Comparison of ENCODE assay signal across 25 cellular contexts in the genomic region with DNA sequence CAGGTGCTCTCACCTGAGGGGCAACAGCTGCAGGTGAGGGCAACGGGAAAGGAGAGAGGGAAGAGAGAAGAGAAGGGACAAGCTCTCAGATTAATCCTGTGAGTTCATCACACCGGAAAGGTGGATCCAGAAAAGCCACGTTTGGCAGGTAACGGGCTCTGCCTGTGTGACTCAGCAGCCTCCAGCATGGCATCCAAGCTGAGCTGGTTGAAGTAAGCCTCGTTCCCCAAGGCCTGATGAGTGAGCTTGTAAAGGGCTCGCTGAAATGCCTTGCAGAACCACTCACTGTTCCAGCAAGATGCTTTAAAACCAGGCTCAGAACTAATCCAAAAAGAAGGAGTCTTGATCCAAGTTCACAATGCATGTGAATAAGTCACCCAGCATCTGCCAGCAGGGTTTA.
"Had no signal": no experiment of that assay in that cellular context is flagged by ENCODE, and none has a peak within 500 bp of the region (broad histone marks: within the 10 kb centered on the region; RNA-seq: fewer than 3 reads in every experiment).

No MANE protein-coding gene starts in this region.

- H3K36me3 ChIP-seq: pancreas, prostate gland, spleen, stomach, thoracic aorta, transverse colon had no signal

- DNase-seq: central memory CD4-positive, alpha-beta T cell; effector CD4-positive, alpha-beta T cell; endodermal cell; foreskin melanocyte; head of caudate nucleus; midbrain; naive B cell; occipital lobe; pancreas; retina; spleen; stimulated activated CD4-positive, alpha-beta T cell treated with anti-CD3 and anti-CD28 coated beads, Interleukin-15, amount 100 ng/mL, for 24 hours; stimulated activated CD4-positive, alpha-beta T cell treated with anti-CD3 and anti-CD28 coated beads, Interleukin-1b, Interleukin-23, amount 100 ng/mL, for 48 hours; stimulated activated naive CD4-positive, alpha-beta T cell; stomach; substantia nigra; transverse colon had no signal

- H3K9me3 Mint-ChIP-seq: endodermal cell, memory B cell, naive B cell, nephron had no signal

- H3K9me3 ChIP-seq: pancreas, prostate gland, spleen, stomach, thoracic aorta, transverse colon had no signal

- H3K4me1 Mint-ChIP-seq: memory B cell, naive B cell had no signal

- H3K27ac ChIP-seq: coronary artery, hepatocyte, pancreas, prostate gland, spleen, stomach, thoracic aorta, transverse colon had no signal

- H3K36me3 Mint-ChIP-seq: memory B cell, naive B cell had no signal

- H3K27me3 ChIP-seq: hepatocyte, pancreas, stomach, transverse colon had no signal

- H3K79me2 ChIP-seq: hepatocyte had no signal

- H3K27ac Mint-ChIP-seq: endodermal cell, memory B cell, naive B cell, nephron had no signal

- H3K4me3 ChIP-seq: coronary artery, hepatocyte, pancreas, prostate gland, spleen, stomach, thoracic aorta, transverse colon had no signal

- H3K27me3 Mint-ChIP-seq: memory B cell, naive B cell had no signal

- H2AFZ ChIP-seq: hepatocyte had no signal

- H3K4me1 ChIP-seq: prostate gland, spleen, transverse colon had no signal

- H3K4me3 Mint-ChIP-seq: endodermal cell, memory B cell, naive B cell, nephron had no signal

- ATAC-seq: left lobe of liver, pancreas, sciatic nerve had no signal

- H3K4me2 ChIP-seq: hepatocyte had no signal
